ENCODE assay signal across 9 cellular contexts in genomic region chr1:192531037-192531703, GRCh38. TPM values are rescaled to one million over a fixed set of nuclear protein-coding genes. Genes with fewer than 3 reads are reported as not detected.
DNase-seq lines count a peak whose midpoint lies in the region; ATAC-seq and TF ChIP-seq lines count a peak whose summit lies in the region.
"Not testable (repeated sequence)": the region's sequence is repeated elsewhere in the genome, so short reads cannot be mapped to it uniquely, and the experiment has no call there.
"Had no signal": no experiment of that assay in that cellular context is flagged by ENCODE, and none has a peak within 500 bp of the region (broad histone marks: within the 10 kb centered on the region; RNA-seq: fewer than 3 reads in every experiment).

No MANE protein-coding gene starts in this region.

- H4K20me1 ChIP-seq in SU-DHL-6 (ENCODE audit: low read depth, low read length) = not testable (repeated sequence)

- not testable (repeated sequence) for H3K4me3 ChIP-seq in CD8-positive, alpha-beta memory T cell (ENCODE audit: low read length); SU-DHL-6 (ENCODE audit: insufficient read depth, low read length, poor library complexity, severe bottlenecking); esophagus squamous epithelium

- H3K9me2 ChIP-seq in SU-DHL-6 (replicated peaks; ENCODE audit: insufficient read depth, low read length) = not testable (repeated sequence)

- TF ChIP-seq POLR2A in esophagus squamous epithelium (IDR thresholded peaks at IDR 0.05) = not testable (repeated sequence)

- peak in 3 of 5 donors; percentile 12 to 69 (median 24) for DNase-seq in CD8-positive, alpha-beta memory T cell
- peak; percentile 22 for DNase-seq in activated effector memory CD4-positive, alpha-beta T cell treated with Interleukin-2 at 50 U/mL for 16 hours
- DNase-seq in esophagus squamous epithelium (lab: John Stamatoyannopoulos, UW) = not testable (repeated sequence)
- DNase-seq in mucosa of gallbladder (ENCODE audit: low spot score) = peak; percentile 68
- DNase-seq in stimulated activated CD4-positive, alpha-beta T cell treated with anti-CD3 and anti-CD28 coated beads, TNF-alpha, amount 100 ng/mL, for 4 hours (ENCODE audit: low read depth in 3 of 3) = peak in 2 of 3 experiments; percentile 15 to 38

- not testable (repeated sequence) for H3F3A ChIP-seq in SU-DHL-6 (ENCODE audit: insufficient read depth)

- H3K79me2 ChIP-seq in SU-DHL-6 (ENCODE audit: insufficient read depth, low read length) = not testable (repeated sequence)

- peaks cover 18 to 34% (median 31%) of the 10 kb centered on the region in 3 donors for H3K4me1 Mint-ChIP-seq in CD8-positive, alpha-beta memory T cell

- H3K9ac ChIP-seq in SU-DHL-6 (ENCODE audit: low read length) = not testable (repeated sequence)

- H3K9me3 ChIP-seq in CD8-positive, alpha-beta memory T cell (ENCODE audit: low read length); SU-DHL-6 (ENCODE audit: insufficient read depth, low read length); esophagus squamous epithelium: not testable (repeated sequence)

- ATAC-seq in GM21515 (IDR thresholded peaks at IDR 0.05; ENCODE audit: unreplicated experiment) (peak; percentile 37), HG03558 (IDR thresholded peaks at IDR 0.05; ENCODE audit: extremely low read depth, unreplicated experiment) (peak; percentile 35)

- peak overlapping the region in 1 of 7 donors; percentile 2 for H3K4me3 Mint-ChIP-seq in CD8-positive, alpha-beta memory T cell

- not testable (repeated sequence) for H3K4me1 ChIP-seq in CD8-positive, alpha-beta memory T cell (ENCODE audit: insufficient read depth, low read length)
- peaks cover 0 to 14% (median 2%) of the 10 kb centered on the region in 3 donors for H3K4me1 ChIP-seq in esophagus squamous epithelium

- POLR2A ChIA-PET in CD8-positive, alpha-beta memory T cell (lab: Charles Lee) = not testable (repeated sequence)

- not testable (repeated sequence) for H3K9me3 Mint-ChIP-seq in CD8-positive, alpha-beta memory T cell

- intact Hi-C loops in esophagus squamous epithelium (cut with DNase I) = not testable (repeated sequence)

- not testable (repeated sequence) for H3K27me3 Mint-ChIP-seq in CD8-positive, alpha-beta memory T cell

- peak overlapping the region; percentile 37 for H3K4me2 ChIP-seq in SU-DHL-6 (ENCODE audit: low read depth, low read length, poor library complexity, severe bottlenecking)

- not testable (repeated sequence) for H3K36me3 ChIP-seq in CD8-positive, alpha-beta memory T cell (ENCODE audit: insufficient read depth, low read length); SU-DHL-6 (ENCODE audit: low read length); esophagus squamous epithelium

- H2AFZ ChIP-seq in SU-DHL-6 (ENCODE audit: low read depth, low read length, severe bottlenecking) = not testable (repeated sequence)

- CTCF ChIA-PET in CD8-positive, alpha-beta memory T cell (lab: Charles Lee) = not testable (repeated sequence)

- WGBS in esophagus squamous epithelium, 2 donors = 38 to 43% methylated on average over 6 of the region's 6 CpGs

- peak overlapping the region in 2 of 8 donors; percentile 1 to 3 for H3K27ac Mint-ChIP-seq in CD8-positive, alpha-beta memory T cell

- not testable (repeated sequence) for H3K36me3 Mint-ChIP-seq in CD8-positive, alpha-beta memory T cell

- H3K27ac ChIP-seq in CD8-positive, alpha-beta memory T cell (ENCODE audit: low read depth, low read length); SU-DHL-6 (ENCODE audit: low read depth, low read length): not testable (repeated sequence)
- peak overlapping the region in 3 of 4 donors; percentile 43 to 65 (median 60) for H3K27ac ChIP-seq in esophagus squamous epithelium

- TF ChIP-seq CTCF in SU-DHL-6 (IDR thresholded peaks at IDR 0.05; ENCODE audit: insufficient read depth, low read length, poor library complexity, severe bottlenecking); esophagus squamous epithelium (IDR thresholded peaks at IDR 0.05): not testable (repeated sequence)

- not testable (repeated sequence) for H3K27me3 ChIP-seq in CD8-positive, alpha-beta memory T cell (ENCODE audit: insufficient read depth, low read length, poor library complexity, severe bottlenecking); SU-DHL-6 (ENCODE audit: low read length); esophagus squamous epithelium

RNA-seq across cellular contexts. Expression of gene RGS1, which starts 44.4 kb away (rescaled TPM):
- total RNA-seq in CD8-positive, alpha-beta memory T cell = 10 to 100 TPM; 56.8 to 59.6 TPM
- 82.9 TPM for polyA plus RNA-seq in CD8-positive, alpha-beta memory T cell
- total RNA-seq in esophagus squamous epithelium (10 to 100 TPM in 3 of 4 donors, 1 to 10 TPM in 1; 7.4 to 55.9 (median 22.6) TPM), mucosa of gallbladder (147 TPM)
- total RNA-seq: H7 had no signal
